17 cellular contexts compared by ENCODE assay signal in the genomic region with DNA sequence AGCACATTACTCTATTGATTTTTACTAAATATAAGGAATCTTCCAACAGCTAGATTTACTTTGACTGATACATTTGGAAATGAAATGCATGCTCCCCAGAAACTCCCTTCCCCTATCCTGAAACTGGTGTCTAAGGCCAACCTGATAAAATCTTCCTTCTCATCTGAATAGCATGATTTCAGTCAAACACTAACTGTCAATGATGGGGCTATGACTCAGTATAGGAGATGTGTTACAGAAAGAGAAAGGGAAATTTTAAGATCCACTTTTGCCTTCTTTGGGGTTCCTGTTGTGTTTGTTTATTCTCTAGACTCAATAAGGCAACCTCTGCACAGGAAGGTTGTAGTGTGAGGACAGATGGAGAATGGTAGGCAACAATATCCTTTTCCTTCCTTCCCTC.
"Had no signal": no experiment of that assay in that cellular context is flagged by ENCODE, and none has a peak within 500 bp of the region (broad histone marks: within the 10 kb centered on the region; RNA-seq: fewer than 3 reads in every experiment).

No MANE protein-coding gene starts in this region.

- H3K27me3 ChIP-seq: breast epithelium, tibial nerve, uterus had no signal

- H3K36me3 ChIP-seq: breast epithelium, tibial nerve, uterus had no signal

- H3K36me3 Mint-ChIP-seq: activated naive CD8-positive, alpha-beta T cell treated with anti-CD3 and anti-CD28 coated beads, Interleukin-2, amount 10 ng/mL, durations not matched to agents 7 days and 5 days; stimulated activated naive B cell treated with anti-CD40 and anti-IgM and Interleukin-4, amounts not matched to agents 10 μg/mL and 1 μg/mL and 100 μg/mL, for 72 hours; WTC11 had no signal

- H3K4me3 ChIP-seq: breast epithelium, tibial nerve, uterus had no signal

- H3K9me3 ChIP-seq: breast epithelium, tibial nerve, uterus had no signal

- H3K27me3 Mint-ChIP-seq: activated CD4-positive, alpha-beta T cell treated with anti-CD3 and anti-CD28 coated beads, Interleukin-2, amount 10 ng/mL, durations not matched to agents 24 days and 14 days; dendritic cell treated with granulocyte-macrophage colony-stimulating factor and Interleukin-4, amounts not matched to agents 40 ng/mL and 50 ng/mL, for 4 days; stimulated activated naive B cell treated with anti-CD40 and anti-IgM and Interleukin-4, amounts not matched to agents 10 μg/mL and 1 μg/mL and 100 μg/mL, for 72 hours had no signal

- H3K9me3 Mint-ChIP-seq: activated CD4-positive, alpha-beta T cell treated with anti-CD3 and anti-CD28 coated beads, Interleukin-2, amount 10 ng/mL, durations not matched to agents 24 days and 14 days; dendritic cell treated with granulocyte-macrophage colony-stimulating factor and Interleukin-4, amounts not matched to agents 40 ng/mL and 50 ng/mL, for 4 days; WTC11 had no signal

- H3K4me3 Mint-ChIP-seq: dendritic cell treated with granulocyte-macrophage colony-stimulating factor and Interleukin-4, amounts not matched to agents 40 ng/mL and 50 ng/mL, for 4 days; nephron progenitor cell; stimulated activated naive B cell treated with anti-CD40 and anti-IgM and Interleukin-4, amounts not matched to agents 10 μg/mL and 1 μg/mL and 100 μg/mL, for 72 hours; WTC11 had no signal

- H3K27ac ChIP-seq: breast epithelium, epithelial cell of prostate, tibial nerve, uterus had no signal

- H3K27ac Mint-ChIP-seq: activated CD4-positive, alpha-beta T cell treated with anti-CD3 and anti-CD28 coated beads, Interleukin-2, amount 10 ng/mL, durations not matched to agents 24 days and 14 days; activated naive CD8-positive, alpha-beta T cell treated with anti-CD3 and anti-CD28 coated beads, Interleukin-2, amount 10 ng/mL, durations not matched to agents 7 days and 5 days; dendritic cell treated with granulocyte-macrophage colony-stimulating factor and Interleukin-4, amounts not matched to agents 40 ng/mL and 50 ng/mL, for 4 days; nephron progenitor cell; stimulated activated naive B cell treated with anti-CD40 and anti-IgM and Interleukin-4, amounts not matched to agents 10 μg/mL and 1 μg/mL and 100 μg/mL, for 72 hours; WTC11 had no signal

- ATAC-seq: stimulated activated naive B cell treated with anti-CD40 and anti-IgM and Interleukin-4, amounts not matched to agents 10 μg/mL and 1 μg/mL and 100 μg/mL, for 72 hours; WTC11 had no signal

- H3K4me1 Mint-ChIP-seq: nephron progenitor cell; stimulated activated naive B cell treated with anti-CD40 and anti-IgM and Interleukin-4, amounts not matched to agents 10 μg/mL and 1 μg/mL and 100 μg/mL, for 72 hours; WTC11 had no signal

- DNase-seq: activated CD4-positive, alpha-beta T cell treated with anti-CD3 and anti-CD28 coated beads, Interleukin-2, amount 10 ng/mL, durations not matched to agents 24 days and 14 days; activated effector memory CD4-positive, alpha-beta T cell treated with anti-CD3 and anti-CD28 coated beads, Interleukin-2, amount 50 U/mL, for 16 hours; activated naive CD8-positive, alpha-beta T cell treated with anti-CD3 and anti-CD28 coated beads, Interleukin-2, amount 10 ng/mL, durations not matched to agents 7 days and 5 days; aorta; foreskin melanocyte; kidney glomerular epithelial cell; nephron progenitor cell; occipital lobe; stimulated activated CD4-positive, alpha-beta T cell treated with anti-CD3 and anti-CD28 coated beads, Interleukin-2, amount 100 ng/mL, for 48 hours; stimulated activated naive B cell treated with anti-CD40 and anti-IgM and Interleukin-4, amounts not matched to agents 10 μg/mL and 1 μg/mL and 100 μg/mL, for 72 hours; substantia nigra; uterus had no signal
